9 cellular contexts compared by ENCODE assay signal in genomic region chr6:52573295-52573694, GRCh38. TPM values are rescaled to one million over a fixed set of nuclear protein-coding genes. Genes with fewer than 3 reads are reported as not detected.
DNase-seq lines count a peak whose midpoint lies in the region; ATAC-seq, FAIRE-seq and TF ChIP-seq lines count a peak whose summit lies in the region.
"Had no signal": no experiment of that assay in that cellular context is flagged by ENCODE, and none has a peak within 500 bp of the region (broad histone marks: within the 10 kb centered on the region; RNA-seq: fewer than 3 reads in every experiment).

No MANE protein-coding gene starts in this region.

- POLR2A ChIA-PET in CD4-positive, alpha-beta T cell (lab: Charles Lee) = interaction anchor here (1.2 kb wide), 1 partner anchor 289 kb away, joined by 3 read pairs; the partner anchor contains the start of gene MCM3
- POLR2A ChIA-PET in OCI-LY7 (lab: Charles Lee) = interaction anchor here (1.4 to 4.2 kb wide), 4 partner anchors 7 to 89 kb away, joined by 4 to 19 read pairs (median 5); no protein-coding TSS in a partner anchor
- POLR2A ChIA-PET in activated CD4-positive, alpha-beta memory T cell treated with anti-CD3 and anti-CD28 coated beads, Interleukin-2, amount 10 ng/mL, durations not matched to agents 7 days and 5 days (lab: Charles Lee) = no interaction called here

- no peak overlapping the region for H3K27ac ChIP-seq in CD4-positive, alpha-beta T cell (ENCODE audit: low read depth, low read length)
- H3K27ac ChIP-seq in OCI-LY7 (ENCODE audit: low read depth, low read length, poor library complexity, severe bottlenecking) (no peak overlapping the region), fibroblast of lung (ENCODE audit: insufficient read depth, low read length) (peak overlapping the region; percentile 87), ovary (peak overlapping the region in 1 of 2 donors; percentile 3), pancreas (peak overlapping the region in 1 of 4 donors; percentile 16), substantia nigra (ENCODE audit: low read depth, low read length, poor library complexity, severe bottlenecking) (no peak overlapping the region)

- H3K4me3 Mint-ChIP-seq in CD4-positive, alpha-beta T cell = no peak overlapping the region
- H3K4me3 Mint-ChIP-seq in activated CD4-positive, alpha-beta memory T cell treated with anti-CD3 and anti-CD28 coated beads, Interleukin-2, amount 10 ng/mL, durations not matched to agents 7 days and 5 days = no peak overlapping the region
- H3K4me3 Mint-ChIP-seq: activated naive CD4-positive, alpha-beta T cell treated with anti-CD3 and anti-CD28 coated beads for 36 hours had no signal

- no peaks in the 10 kb centered on the region for H3K9me3 Mint-ChIP-seq in CD4-positive, alpha-beta T cell
- H3K9me3 Mint-ChIP-seq in activated CD4-positive, alpha-beta memory T cell treated with anti-CD3 and anti-CD28 coated beads, Interleukin-2, amount 10 ng/mL, durations not matched to agents 7 days and 5 days = no peaks in the 10 kb centered on the region
- H3K9me3 Mint-ChIP-seq: activated naive CD4-positive, alpha-beta T cell treated with anti-CD3 and anti-CD28 coated beads for 36 hours had no signal

- H3K4me1 Mint-ChIP-seq in CD4-positive, alpha-beta T cell (ENCODE audit: low read depth) = peaks cover 74% of the 10 kb centered on the region
- H3K4me1 Mint-ChIP-seq in activated CD4-positive, alpha-beta memory T cell treated with anti-CD3 and anti-CD28 coated beads, Interleukin-2, amount 10 ng/mL, durations not matched to agents 7 days and 5 days = peaks cover 40% of the 10 kb centered on the region

- CTCF ChIA-PET in CD4-positive, alpha-beta T cell (lab: Charles Lee) = no interaction called here
- CTCF ChIA-PET in OCI-LY7 (lab: Charles Lee; ENCODE audit: unreplicated experiment) = no interaction called here
- CTCF ChIA-PET in activated CD4-positive, alpha-beta memory T cell treated with anti-CD3 and anti-CD28 coated beads, Interleukin-2, amount 10 ng/mL, durations not matched to agents 7 days and 5 days (lab: Charles Lee) = no interaction called here

- TF ChIP-seq POLR2A in ovary (IDR thresholded peaks at IDR 0.05) = no peak

- H3K4me1 ChIP-seq in OCI-LY7 (ENCODE audit: insufficient read depth, low read length, poor library complexity, severe bottlenecking) (peaks cover 70% of the 10 kb centered on the region), fibroblast of lung (ENCODE audit: control insufficient read depth, extremely low read depth, insufficient read depth, low read length) (peaks cover 34% of the 10 kb centered on the region), ovary (ENCODE audit: insufficient read depth) (peaks cover 20% of the 10 kb centered on the region), pancreas (peaks cover 4 to 7% (median 4%) of the 10 kb centered on the region in 3 donors)

- no peak for FAIRE-seq in pancreas (lab: Jason Lieb, UNC)

- no peak for TF ChIP-seq EP300 in ovary (IDR thresholded peaks at IDR 0.05)

- no peaks in the 10 kb centered on the region for H3K27me3 ChIP-seq in CD4-positive, alpha-beta T cell (ENCODE audit: control insufficient read depth, insufficient read depth, low read length)
- no peaks in the 10 kb centered on the region for H3K27me3 ChIP-seq in fibroblast of lung (ENCODE audit: control insufficient read depth, insufficient read depth, low read length)
- no peaks in the 10 kb centered on the region for H3K27me3 ChIP-seq in ovary
- H3K27me3 ChIP-seq in pancreas = no peaks in the 10 kb centered on the region

- H3K79me2 ChIP-seq in OCI-LY7 (ENCODE audit: insufficient read depth, low read depth, low read length) (peaks cover 77% of the 10 kb centered on the region), fibroblast of lung (ENCODE audit: control insufficient read depth, insufficient read depth, low read length) (peaks cover 88% of the 10 kb centered on the region)

- no peaks in the 10 kb centered on the region for H3K36me3 Mint-ChIP-seq in CD4-positive, alpha-beta T cell (ENCODE audit: low read depth)
- no peaks in the 10 kb centered on the region for H3K36me3 Mint-ChIP-seq in activated CD4-positive, alpha-beta memory T cell treated with anti-CD3 and anti-CD28 coated beads, Interleukin-2, amount 10 ng/mL, durations not matched to agents 7 days and 5 days (ENCODE audit: low read depth)

- BruUV-seq in OCI-LY7 (replicated peaks; lab: Mats Ljungman, UMichigan) = no TSS peak

- WGBS in ovary, 3 donors = 0 to 13% (median 10%) methylated on average over 2 of the region's 2 CpGs
- 27 to 40% methylated on average over 2 of the region's 2 CpGs for WGBS in pancreas, 2 donors

- no peak for TF ChIP-seq CTCF in CD4-positive, alpha-beta T cell (IDR thresholded peaks at IDR 0.05)
- TF ChIP-seq CTCF in OCI-LY7 (conservative IDR thresholded peaks at IDR 0.05; ENCODE audit: low read length) (0 out of 2 replicates have a peak, but pooled peaks have one; percentile 25), fibroblast of lung (conservative IDR thresholded peaks at IDR 0.05 in 1 of 2, IDR thresholded peaks at IDR 0.05 in 1 of 2; ENCODE audit: low read depth in 1 of 2, low read length in 2 of 2) (peak; percentile 14 to 31), ovary (IDR thresholded peaks at IDR 0.05) (peak in 1 of 3 donors; percentile 7), pancreas (IDR thresholded peaks at IDR 0.05) (no peak)

- intact Hi-C loops in CD4-positive, alpha-beta T cell (cut with DNase I, micrococcal nuclease) = loop anchor here (5.0 to 10.0 kb wide), 3 partner anchors 79 to 422 kb away; partner anchors contain the start of gene GSTA4 (in 1 of the 2)
- intact Hi-C loops in OCI-LY7 (cut with micrococcal nuclease; ENCODE audit: unreplicated experiment) = no loop called here
- intact Hi-C loops in ovary (cut with DNase I) = loop anchor here in 2 of 4 donors (10.0 kb wide), 2 partner anchors 58 to 148 kb away; partner anchors contain the start of gene EFHC1 (in 1 of the 2)
- intact Hi-C loops in pancreas (cut with DNase I) = no loop called here

- H2AFZ ChIP-seq in OCI-LY7 (ENCODE audit: low read length) (no peak overlapping the region), fibroblast of lung (ENCODE audit: low read length) (no peak overlapping the region)

- ATAC-seq in CD4-positive, alpha-beta T cell (ENCODE audit: poor library complexity) = no peak
- no peak for ATAC-seq in pancreas

- peak overlapping the region; percentile 23 for H3K9ac ChIP-seq in fibroblast of lung (ENCODE audit: insufficient read depth, low read length)

- H3K27ac Mint-ChIP-seq in CD4-positive, alpha-beta T cell = peak overlapping the region; percentile 25
- no peak overlapping the region for H3K27ac Mint-ChIP-seq in activated CD4-positive, alpha-beta memory T cell treated with anti-CD3 and anti-CD28 coated beads, Interleukin-2, amount 10 ng/mL, durations not matched to agents 7 days and 5 days

- no peaks in the 10 kb centered on the region for H3K9me3 ChIP-seq in CD4-positive, alpha-beta T cell (ENCODE audit: control insufficient read depth, low read length)
- H3K9me3 ChIP-seq in OCI-LY7 (ENCODE audit: low read length) (no peaks in the 10 kb centered on the region), fibroblast of lung (ENCODE audit: control insufficient read depth, insufficient read depth, low read depth, low read length) (no peaks in the 10 kb centered on the region), ovary (no peaks in the 10 kb centered on the region), pancreas (no peaks in the 10 kb centered on the region)

- no peak for DNase-seq in CD4-positive, alpha-beta T cell
- DNase-seq in OCI-LY7 (ENCODE audit: low spot score) = no peak
- peak in 1 of 2 donors; percentile 67 for DNase-seq in fibroblast of lung (ENCODE audit: low read depth in 2 of 2)
- no peak for DNase-seq in ovary
- no peak for DNase-seq in pancreas
- no peak for DNase-seq in substantia nigra (lab: John Stamatoyannopoulos, UW)
- no peak for DNase-seq in NCI-H2107 treated with DMSO at 0.1 percent for 48 hours (lab: John Stamatoyannopoulos, UW; ENCODE audit: unreplicated experiment)
- no peak for DNase-seq in activated CD4-positive, alpha-beta memory T cell treated with anti-CD3 and anti-CD28 coated beads, Interleukin-2, amount 10 ng/mL, durations not matched to agents 7 days and 5 days
- DNase-seq: activated naive CD4-positive, alpha-beta T cell treated with anti-CD3 and anti-CD28 coated beads for 36 hours had no signal

- H3K27me3 Mint-ChIP-seq in CD4-positive, alpha-beta T cell = no peaks in the 10 kb centered on the region
- H3K27me3 Mint-ChIP-seq in activated CD4-positive, alpha-beta memory T cell treated with anti-CD3 and anti-CD28 coated beads, Interleukin-2, amount 10 ng/mL, durations not matched to agents 7 days and 5 days = peaks cover 5% of the 10 kb centered on the region

- H3K36me3 ChIP-seq in OCI-LY7 (ENCODE audit: insufficient read depth, low read length) = peaks cover 6% of the 10 kb centered on the region; the same call in 1 of the 2 replicates
- H3K36me3 ChIP-seq in fibroblast of lung (ENCODE audit: control insufficient read depth, insufficient read depth, low read length) = peaks cover 5% of the 10 kb centered on the region
- H3K36me3 ChIP-seq in ovary = no peaks in the 10 kb centered on the region
- no peaks in the 10 kb centered on the region for H3K36me3 ChIP-seq in pancreas

- H3K4me2 ChIP-seq in OCI-LY7 (ENCODE audit: low read length) = peak overlapping the region; percentile 83
- H3K4me2 ChIP-seq in fibroblast of lung (ENCODE audit: extremely low read depth, insufficient read depth, low read length) = peak overlapping the region; percentile 99

- H4K20me1 ChIP-seq in OCI-LY7 (ENCODE audit: insufficient read depth, low read length) (peaks cover 31% of the 10 kb centered on the region), fibroblast of lung (ENCODE audit: control insufficient read depth, extremely low read depth, insufficient read depth, low read length) (peaks cover 3% of the 10 kb centered on the region)

- H3K4me3 ChIP-seq in OCI-LY7 (ENCODE audit: low read depth, low read length, poor library complexity, severe bottlenecking) (no peak overlapping the region), fibroblast of lung (replicated peaks in 1 of 4; ENCODE audit: control extremely low read depth in 1 of 4, insufficient read depth in 1 of 4, low read depth in 3 of 4, low read length in 4 of 4) (peak overlapping the region; percentile 52 to 99 (median 88)), ovary (peak overlapping the region; percentile 13), pancreas (no peak overlapping the region)

- no peaks in the 10 kb centered on the region for H3K9me2 ChIP-seq in OCI-LY7 (ENCODE audit: insufficient read depth, low read length)

RNA-seq across cellular contexts. Expression of gene TRAM2, which starts 3.6 kb away (rescaled TPM):
- total RNA-seq in CD4-positive, alpha-beta T cell = 1 to 10 TPM; 7.1 to 7.6 TPM
- 16.3 and 19.3 TPM in 2 replicates for total RNA-seq in OCI-LY7 (2014; rRNA removed; shearing (Covaris generic))
- total RNA-seq in OCI-LY7 (2022) (34.9 and 38.2 TPM in 2 replicates), fibroblast of lung (69.6 and 131 TPM in 2 replicates), ovary (10 to 100 TPM in 6 of 7 donors, 1 to 10 TPM in 1; 7.7 to 31.0 (median 22.0) TPM), pancreas (10 to 100 TPM in 1 of 6 donors, 1 to 10 TPM in 5; 3.9 to 11.2 (median 6.1) TPM)
- polyA plus RNA-seq in fibroblast of lung (155 and 252 TPM in 2 replicates), ovary (10 to 100 TPM; 10.4 to 36.9 TPM), pancreas (1 to 10 TPM; 1.9 to 3.2 TPM)
- 107 and 217 TPM in 2 replicates for polyA plus RNA-seq in fibroblast of lung (2012)
- polyA minus RNA-seq in fibroblast of lung (ENCODE audit: low replicate concordance) = 254 and 398 TPM in 2 replicates
- total RNA-seq in activated CD4-positive, alpha-beta memory T cell treated with anti-CD3 and anti-CD28 coated beads, Interleukin-2, amount 10 ng/mL, durations not matched to agents 7 days and 5 days = 1 to 10 TPM; 5.7 to 6.5 TPM

Comparison
In these comparisons a context has a peak if more than half of its experiments do, and no peak if none do; other contexts are left out.
1. CTCF ChIP-seq: peak in OCI-LY7 (single experiment) and fibroblast of lung (2 of 2); none in CD4-positive, alpha-beta T cell (single experiment) and pancreas (0 of 4).
2. H3K4me3 ChIP-seq: peak in fibroblast of lung (4 of 4) and ovary (single experiment); none in OCI-LY7 (single experiment) and pancreas (0 of 4).
3. intact Hi-C loops: an anchor here in CD4-positive, alpha-beta T cell (5.0 to 10.0 kb wide); none called in OCI-LY7 and pancreas.